Comparison of ENCODE assay signal across 8 cellular contexts in genomic region chr11:95790933-95791247, GRCh38. TPM values are rescaled to one million over a fixed set of nuclear protein-coding genes. Genes with fewer than 3 reads are reported as not detected.
DNase-seq lines count a peak whose midpoint lies in the region; ATAC-seq and TF ChIP-seq lines count a peak whose summit lies in the region.

No MANE protein-coding gene starts in this region.

- no peaks in the 10 kb centered on the region for H3K9me3 ChIP-seq in neuron (ENCODE audit: low read length)

- H3K36me3 ChIP-seq in neuron (ENCODE audit: insufficient read depth, low read length): peaks cover 18% of the 10 kb centered on the region

- DNase-seq in GM12864 (ENCODE audit: low read depth) (peak; percentile 59), HuH-7 (ENCODE audit: low spot score) (peak; percentile 23), foreskin melanocyte (peak; percentile 36), substantia nigra (lab: John Stamatoyannopoulos, UW) (peak in 40 of 49 donors; percentile 14 to 87 (median 44))
- peak in 3 of 4 experiments; percentile 24 to 45 (median 31) for DNase-seq in activated naive CD4-positive, alpha-beta T cell (lab: John Stamatoyannopoulos, UW)

- no peaks in the 10 kb centered on the region for H3K27me3 ChIP-seq in neuron (ENCODE audit: insufficient read depth, low read length)

- H2AFZ ChIP-seq in neuron (ENCODE audit: low read depth, low read length): peak overlapping the region; percentile 91

- peaks cover 22% of the 10 kb centered on the region for H3K4me1 ChIP-seq in neuron (ENCODE audit: insufficient read depth, low read length)

- TF ChIP-seq CTCF in GM12864 (IDR thresholded peaks at IDR 0.05; ENCODE audit: low read depth, low read length, missing control alignments): no peak

- H3K4me3 ChIP-seq in GM12864 (ENCODE audit: low read depth, low read length) (peak overlapping the region; percentile 89), neuron (ENCODE audit: low read length) (peak overlapping the region; percentile 85)

- ATAC-seq in GM19035 (IDR thresholded peaks at IDR 0.05; ENCODE audit: unreplicated experiment): no peak

- peak overlapping the region; percentile 96 for H3K27ac ChIP-seq in substantia nigra (ENCODE audit: low read depth, low read length, poor library complexity, severe bottlenecking)

TF ChIP-seq in PFSK-1, 5 proteins besides CTCF, POLR2A, EP300 and RAD21:
- TF ChIP-seq SIN3A (IDR thresholded peaks at IDR 0.05; ENCODE audit: borderline replicate concordance, insufficient read depth, low read length) (no peak), TAF1 (IDR thresholded peaks at IDR 0.05; ENCODE audit: borderline replicate concordance, insufficient read depth, low read length) (peak; percentile 60; the same call in 1 of the 2 replicates)

RNA-seq across cellular contexts. Expression of gene CEP57, which starts 0.6 kb away (rescaled TPM):
- 25.1 TPM for polyA plus RNA-seq in PFSK-1 (2012; ENCODE audit: insufficient read length, low read depth)

RNA-seq across cellular contexts. Expression of gene FAM76B, which starts 1.3 kb away (rescaled TPM):
- polyA plus RNA-seq in PFSK-1 (2012; ENCODE audit: insufficient read length, low read depth): 12.7 TPM
